14 cellular contexts compared by ENCODE assay signal in the genomic region with DNA sequence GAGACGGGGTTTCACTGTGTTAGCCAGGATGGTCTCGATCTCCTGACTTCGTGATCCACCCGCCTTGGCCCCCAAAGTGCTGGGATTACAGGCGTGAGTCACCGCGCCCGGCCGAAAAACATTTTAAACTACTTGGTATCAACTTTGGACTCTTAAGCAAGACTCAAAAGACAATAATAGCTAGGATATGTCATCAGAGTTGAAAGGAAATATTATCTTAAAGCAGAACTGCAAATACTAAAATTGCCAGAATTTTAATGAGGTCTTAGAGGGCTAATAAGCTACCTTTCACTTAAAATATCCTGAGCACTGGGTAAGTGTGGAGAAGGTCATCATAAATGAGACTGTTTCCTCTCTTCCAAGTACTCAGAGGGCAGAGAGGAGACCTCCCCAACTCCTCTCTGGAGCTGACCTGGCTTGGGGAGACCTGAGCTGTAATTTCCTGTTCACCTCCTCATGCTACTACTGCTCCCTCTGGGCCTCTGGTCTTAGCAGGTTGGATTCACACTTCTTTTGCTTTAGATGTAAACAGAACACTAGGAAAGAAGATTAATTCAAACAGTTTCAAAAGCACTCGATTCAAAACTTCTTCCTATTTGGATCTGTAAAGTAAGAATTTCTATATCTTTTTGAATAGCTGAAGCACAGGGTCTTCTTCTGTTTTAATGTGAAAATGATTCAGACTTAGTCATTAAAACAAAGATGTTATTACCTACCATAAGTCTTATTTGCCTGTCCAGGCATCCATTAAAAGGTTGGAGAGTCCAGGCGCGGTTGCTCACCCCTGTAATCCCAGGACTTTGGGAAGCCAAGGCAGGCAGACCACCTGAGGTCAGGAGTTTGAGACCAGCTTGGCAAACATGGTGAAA. TPM values are rescaled to one million over a fixed set of nuclear protein-coding genes. Genes with fewer than 3 reads are reported as not detected.
A peak's percentile ranks its signal among the peaks of the same experiment; 100 is the strongest.
DNase-seq lines count a peak whose midpoint lies in the region; ATAC-seq, FAIRE-seq and TF ChIP-seq lines count a peak whose summit lies in the region.
"Had no signal": no experiment of that assay in that cellular context is flagged by ENCODE, and none has a peak within 500 bp of the region (broad histone marks: within the 10 kb centered on the region; RNA-seq: fewer than 3 reads in every experiment).

No MANE protein-coding gene starts in this region.

- ATAC-seq in K562 = 0 out of 3 replicates have a peak, but pooled peaks have one; percentile 34
- ATAC-seq in HG03280 (IDR thresholded peaks at IDR 0.05; ENCODE audit: unreplicated experiment) = no peak

- POLR2A ChIA-PET in K562 (lab: Yijun Ruan, JAX) = interaction anchor here (0.6 to 1.8 kb wide), 5 partner anchors 8 to 20 kb away, joined by 3 to 5 read pairs (median 4); partner anchors contain the start of gene CNRIP1

- H4K20me1 ChIP-seq in K562 (replicated peaks; ENCODE audit: control insufficient read depth, insufficient read depth, low read length) = no peaks in the 10 kb centered on the region
- H4K20me1 ChIP-seq in H9 (ENCODE audit: control insufficient read depth, insufficient read depth, insufficient read length) = no peaks in the 10 kb centered on the region
- H4K20me1 ChIP-seq: BLaER1 had no signal

- H3K23me2 ChIP-seq in H9 (ENCODE audit: insufficient read length, low read depth, low read length, poor library complexity, severe bottlenecking) = no peaks in the 10 kb centered on the region

- H3K23ac ChIP-seq in trophoblast cell (ENCODE audit: low read length) (no peak overlapping the region), H9 (ENCODE audit: insufficient read length, low read depth, low read length) (no peak overlapping the region)

- H3K4me3 ChIP-seq in K562 (no peak overlapping the region), trophoblast cell (ENCODE audit: low read depth, low read length) (no peak overlapping the region)
- H3K4me3 ChIP-seq: BLaER1, GM23248 had no signal

- H3K18ac ChIP-seq in trophoblast cell (ENCODE audit: low read length) (no peak overlapping the region), H9 (ENCODE audit: insufficient read length, low read depth, low read length) (no peak overlapping the region)

- no peak overlapping the region for H4K12ac ChIP-seq in trophoblast cell (ENCODE audit: low read depth, low read length)

- in situ Hi-C loops in K562 (cut with MboI) = no loop called here

- no peaks in the 10 kb centered on the region for H3K9me1 ChIP-seq in K562 (ENCODE audit: control insufficient read depth, insufficient read depth, low read length)

- H3K9me3 Mint-ChIP-seq in H9 = no peaks in the 10 kb centered on the region
- H3K9me3 Mint-ChIP-seq: CD4-positive, CD25-positive, alpha-beta regulatory T cell had no signal

- TF ChIP-seq CTCF in K562 (IDR thresholded peaks at IDR 0.05 in 2 of 3, conservative IDR thresholded peaks at IDR 0.05 in 1 of 3; ENCODE audit: insufficient read depth in 2 of 3, low read depth in 1 of 3, low read length in 3 of 3) = no peak
- no peak for TF ChIP-seq CTCF in H9 (conservative IDR thresholded peaks at IDR 0.05)

- H2AK5ac ChIP-seq in trophoblast cell (ENCODE audit: low read length) (no peak overlapping the region), H9 (ENCODE audit: insufficient read length, low read length) (no peak overlapping the region)

- H3K9me3 ChIP-seq in K562 (replicated peaks; ENCODE audit: control insufficient read depth, insufficient read depth, low read depth, low read length) (no peaks in the 10 kb centered on the region), trophoblast cell (ENCODE audit: insufficient read depth, low read depth, low read length) (no peaks in the 10 kb centered on the region), H9 (ENCODE audit: control insufficient read depth, low read depth, low read length) (no peaks in the 10 kb centered on the region)
- H3K9me3 ChIP-seq: BLaER1 had no signal

- H3K9ac ChIP-seq in K562 (ENCODE audit: insufficient read depth in 1 of 2, low read depth in 2 of 2, low read length in 2 of 2) (no peak overlapping the region), trophoblast cell (ENCODE audit: low read length) (no peak overlapping the region), H9 (ENCODE audit: extremely low read depth, insufficient read length, low read length) (no peak overlapping the region)
- H3K9ac ChIP-seq: BLaER1, GM23248 had no signal

- no peak for TF ChIP-seq EP300 in K562 (IDR thresholded peaks at IDR 0.05; ENCODE audit: low read length)

- H3K4me1 ChIP-seq in K562 (replicated peaks in 1 of 2; ENCODE audit: control insufficient read depth in 2 of 2, insufficient read depth in 2 of 2, low read length in 2 of 2) = peaks cover 4 to 6% of the 10 kb centered on the region in 2 experiments; a peak in 3 of 5 replicates
- H3K4me1 ChIP-seq in trophoblast cell (ENCODE audit: control insufficient read depth in 1 of 2, insufficient read depth in 2 of 2, low read length in 2 of 2) = no peaks in the 10 kb centered on the region
- no peaks in the 10 kb centered on the region for H3K4me1 ChIP-seq in H9 (ENCODE audit: insufficient read depth, low read length)
- H3K4me1 ChIP-seq: BLaER1 had no signal

- H3K4ac ChIP-seq in trophoblast cell (ENCODE audit: low read depth, low read length) = no peak overlapping the region
- no peak overlapping the region for H3K4ac ChIP-seq in H9 (ENCODE audit: low read depth, low read length)

- H2BK15ac ChIP-seq in H9 (ENCODE audit: low read depth, low read length) = no peak overlapping the region

- WGBS in K562 (ENCODE audit: insufficient coverage, low coverage, missing lambda C conversion rate) = 76% methylated on average over 8 of the region's 12 CpGs
- no CpG with 5 or more reads among the region's 12 CpGs for WGBS in trophoblast cell (ENCODE audit: extremely low coverage, insufficient coverage, insufficient read length)
- WGBS in H9 (ENCODE audit: extremely low coverage, insufficient read length, low lambda C conversion rate) = no CpG with 5 or more reads among the region's 12 CpGs

- no peaks in the 10 kb centered on the region; the same call in 1 of the 2 replicates for H3K27me3 Mint-ChIP-seq in H9 (ENCODE audit: low read depth)

- TF ChIP-seq RAD21 in K562 (CRISPR knock-in tag; conservative IDR thresholded peaks at IDR 0.05 in 1 of 2, IDR thresholded peaks at IDR 0.05 in 1 of 2) = no peak

- no peak for FAIRE-seq in K562 (lab: Jason Lieb, UNC)
- FAIRE-seq: GM18507, H54 had no signal

- no peaks in the 10 kb centered on the region for H3K27me3 ChIP-seq in K562 (ENCODE audit: control insufficient read depth in 2 of 2, insufficient read depth in 2 of 2, low read length in 2 of 2)
- H3K27me3 ChIP-seq in trophoblast cell (ENCODE audit: insufficient read depth, low read length) = no peaks in the 10 kb centered on the region
- no peaks in the 10 kb centered on the region for H3K27me3 ChIP-seq in H9 (ENCODE audit: insufficient read depth, low read length)
- H3K27me3 ChIP-seq: BLaER1 had no signal

- no peak overlapping the region for H3K56ac ChIP-seq in H9 (ENCODE audit: insufficient read length, low read depth, low read length)

- H3K79me2 ChIP-seq in K562 (ENCODE audit: control insufficient read depth, insufficient read depth, low read length) (no peaks in the 10 kb centered on the region), trophoblast cell (ENCODE audit: control insufficient read depth, insufficient read depth, low read length, poor library complexity) (no peaks in the 10 kb centered on the region), H9 (ENCODE audit: insufficient read depth, low read length) (no peaks in the 10 kb centered on the region)

- no peak overlapping the region for H2BK20ac ChIP-seq in H9 (ENCODE audit: low read depth, low read length, poor library complexity, severe bottlenecking)

- H3T11ph ChIP-seq in H9 (ENCODE audit: low read length) = no peak overlapping the region

- no peak for TF ChIP-seq POLR2A in K562 (conservative IDR thresholded peaks at IDR 0.05)

- H3K79me1 ChIP-seq in trophoblast cell (ENCODE audit: low read length) = no peaks in the 10 kb centered on the region
- no peaks in the 10 kb centered on the region for H3K79me1 ChIP-seq in H9 (ENCODE audit: insufficient read depth, low read depth, low read length, poor library complexity, severe bottlenecking)

- H3K4me2 ChIP-seq in K562 (ENCODE audit: insufficient read depth, low read length) (no peak overlapping the region), trophoblast cell (ENCODE audit: low read length) (no peak overlapping the region), H9 (ENCODE audit: insufficient read depth, insufficient read length, low read length) (no peak overlapping the region)
- H3K4me2 ChIP-seq: BLaER1 had no signal

- H4K91ac ChIP-seq in trophoblast cell (ENCODE audit: low read depth, low read length) (no peak overlapping the region), H9 (ENCODE audit: insufficient read length, low read depth, low read length) (no peak overlapping the region)

- no peak overlapping the region for H4K5ac ChIP-seq in H9 (ENCODE audit: insufficient read length, low read depth, low read length)

- intact Hi-C loops in K562 (cut with micrococcal nuclease) = no loop called here

- no peak overlapping the region for H3K4me3 Mint-ChIP-seq in H9
- H3K4me3 Mint-ChIP-seq: CD4-positive, CD25-positive, alpha-beta regulatory T cell had no signal

- DNase-seq in ELR (ENCODE audit: low read depth) (peak; percentile 31), M059J (ENCODE audit: low read depth) (peak; percentile 49), K562 (ENCODE audit: extremely low read depth in 1 of 4, low spot score in 3 of 4) (no peak), trophoblast cell (peak; percentile 27 to 72), NCI-H446 treated with DMSO at 0.1 percent for 48 hours (lab: John Stamatoyannopoulos, UW) (no peak), H9 (no peak)
- DNase-seq: AML-193; CD4-positive, CD25-positive, alpha-beta regulatory T cell; DMS53; GM23248 had no signal

- no peak overlapping the region for H2BK120ac ChIP-seq in trophoblast cell (ENCODE audit: insufficient read depth, low read length, poor library complexity)
- H2BK120ac ChIP-seq in H9 (ENCODE audit: low read depth, low read length, poor library complexity, severe bottlenecking) = no peak overlapping the region

- no peak overlapping the region for H4K8ac ChIP-seq in trophoblast cell (ENCODE audit: low read depth, low read length)
- no peak overlapping the region for H4K8ac ChIP-seq in H9 (replicated peaks; ENCODE audit: insufficient read length, low read depth, low read length)

- H3K4me1 Mint-ChIP-seq in H9 = no peaks in the 10 kb centered on the region
- H3K4me1 Mint-ChIP-seq: CD4-positive, CD25-positive, alpha-beta regulatory T cell had no signal

- H2BK5ac ChIP-seq in trophoblast cell (ENCODE audit: low read depth, low read length, poor library complexity) (no peak overlapping the region), H9 (ENCODE audit: insufficient read length, low read length) (no peak overlapping the region)

- H3K36me3 ChIP-seq in K562 (ENCODE audit: control insufficient read depth, insufficient read depth, low read length) = no peaks in the 10 kb centered on the region
- no peaks in the 10 kb centered on the region for H3K36me3 ChIP-seq in trophoblast cell (ENCODE audit: control insufficient read depth in 1 of 2, insufficient read depth in 2 of 2, low read length in 2 of 2)
- H3K36me3 ChIP-seq: BLaER1 had no signal

- BruUV-seq in K562 (replicated peaks; lab: Mats Ljungman, UMichigan) = no TSS peak

- H2AFZ ChIP-seq in K562 (ENCODE audit: low read depth, low read length) (peak overlapping the region; percentile 63; the same call in 1 of the 2 replicates), trophoblast cell (ENCODE audit: insufficient read depth, low read length, poor library complexity) (no peak overlapping the region), H9 (ENCODE audit: low read length) (no peak overlapping the region)
- H2AFZ ChIP-seq: GM23248 had no signal

- CTCF ChIA-PET in K562 (lab: Yijun Ruan, JAX; ENCODE audit: low intra/inter-chr PET ratio) = no interaction called here

- H3K14ac ChIP-seq in trophoblast cell (ENCODE audit: low read length) (no peak overlapping the region), H9 (ENCODE audit: insufficient read depth, low read length) (no peak overlapping the region)

- no peak overlapping the region for H3K27ac ChIP-seq in K562 (ENCODE audit: extremely low read depth, low read depth, low read length)
- no peak overlapping the region for H3K27ac ChIP-seq in trophoblast cell (ENCODE audit: low read depth, low read length)
- no peak overlapping the region for H3K27ac ChIP-seq in H9 (ENCODE audit: insufficient read length, low read depth, low read length)
- H3K27ac ChIP-seq: BLaER1, GM23248 had no signal

- no peaks in the 10 kb centered on the region for H3K36me3 Mint-ChIP-seq in H9 (ENCODE audit: insufficient read depth in 1 of 3, low read depth in 3 of 3)
- H3K36me3 Mint-ChIP-seq: CD4-positive, CD25-positive, alpha-beta regulatory T cell had no signal

- no peak overlapping the region for H3K27ac Mint-ChIP-seq in H9
- H3K27ac Mint-ChIP-seq: CD4-positive, CD25-positive, alpha-beta regulatory T cell had no signal

- no peak overlapping the region for H2BK12ac ChIP-seq in trophoblast cell (ENCODE audit: low read length)
- H2BK12ac ChIP-seq in H9 (ENCODE audit: insufficient read length, low read depth, low read length) = no peak overlapping the region

RNA-seq across cellular contexts. Expression of gene CNRIP1, which starts 16.5 kb away (rescaled TPM):
- total RNA-seq in M059J (2014; rRNA removed; shearing (Covaris generic)) = 22.6 and 27.2 TPM in 2 replicates
- 0.42 and 1.1 TPM in 2 replicates for total RNA-seq in K562 (2011; cell fraction: chromatin; rRNA removed; ENCODE audit: low replicate concordance)
- 0.83 and 1.2 TPM in 2 replicates for total RNA-seq in K562 (2011; cell fraction: nucleolus; rRNA removed)
- 0.51 and 1.5 TPM in 2 replicates for total RNA-seq in K562 (2011; cell fraction: nucleoplasm; rRNA removed)
- total RNA-seq in K562 (2014; rRNA removed) (0.59 and 1.6 TPM in 2 replicates), K562 (2014; rRNA removed; fragmentation: Illumina TruSeq; extraction: Trizol) (1.1 TPM in 2 replicates), K562 (2015; rRNA removed; fragmentation: Illumina TruSeq; extraction: Trizol) (1.3 and 1.8 TPM in 2 replicates), K562 (2021) (1.3 and 1.6 TPM in 2 replicates), H9 (2021) (0.50 and 0.70 TPM in 2 replicates)
- polyA plus RNA-seq in K562 (2011; rRNA removed) (0.30 and 1.9 TPM in 2 replicates), K562 (2014; fragmentation: Illumina TruSeq; extraction: Trizol) (1.0 and 2.1 TPM in 2 replicates), K562 (2014; fragmentation: Nextera tagmentation; extraction: Ambion mirVana) (1 to 10 TPM; 1.3 to 1.6 TPM), K562 (2014; rRNA removed) (1.3 and 1.5 TPM in 2 replicates)
- polyA plus RNA-seq in K562 (2011; cell fraction: cytosol; rRNA removed) = 0.22 and 1.1 TPM in 2 replicates
- polyA plus RNA-seq in K562 (2011; cell fraction: nucleus; rRNA removed) = 0.10 and 1.9 TPM in 2 replicates
- polyA plus RNA-seq in K562 (2012) = 3.5 and 4.2 TPM in 2 replicates
- 0.30 and 0.67 TPM in 2 replicates for polyA minus RNA-seq in K562 (2011; rRNA and poly(A)+ RNA removed)
- 1.8 TPM in 1 of 2 replicates, not detected in the other for polyA minus RNA-seq in K562 (2011; cell fraction: cytosol; rRNA and poly(A)+ RNA removed)
- polyA minus RNA-seq in K562 (2011; cell fraction: nucleus; rRNA and poly(A)+ RNA removed) = 0.56 and 1.2 TPM in 2 replicates
- polyA plus RNA-seq in trophoblast cell (2013) = 1.0 and 1.3 TPM in 2 replicates
- total RNA-seq: CD4-positive, CD25-positive, alpha-beta regulatory T cell had no signal

RNA-seq across cellular contexts. Expression of gene PPP3R1, which starts 50.9 kb away (rescaled TPM):
- 25.8 and 30.8 TPM in 2 replicates for total RNA-seq in M059J (2014; rRNA removed; shearing (Covaris generic))
- 5.5 and 20.3 TPM in 2 replicates for total RNA-seq in K562 (2011; cell fraction: chromatin; rRNA removed; ENCODE audit: low replicate concordance)
- 4.0 and 5.4 TPM in 2 replicates for total RNA-seq in K562 (2011; cell fraction: nucleolus; rRNA removed)
- total RNA-seq in K562 (2011; cell fraction: nucleoplasm; rRNA removed) = 16.5 and 35.3 TPM in 2 replicates
- total RNA-seq in K562 (2014; rRNA removed) = 10.5 and 12.5 TPM in 2 replicates
- 38.1 and 44.4 TPM in 2 replicates for total RNA-seq in K562 (2014; rRNA removed; fragmentation: Illumina TruSeq; extraction: Trizol)
- total RNA-seq in K562 (2015; rRNA removed; fragmentation: Illumina TruSeq; extraction: Trizol) = 29.3 and 30.0 TPM in 2 replicates
- 69.5 and 70.0 TPM in 2 replicates for total RNA-seq in K562 (2021)
- 6.9 and 22.2 TPM in 2 replicates for polyA plus RNA-seq in K562 (2011; rRNA removed)
- 4.3 and 6.2 TPM in 2 replicates for polyA plus RNA-seq in K562 (2011; cell fraction: cytosol; rRNA removed)
- 4.3 and 5.0 TPM in 2 replicates for polyA plus RNA-seq in K562 (2011; cell fraction: nucleus; rRNA removed)
- polyA plus RNA-seq in K562 (2012) = 39.5 and 45.7 TPM in 2 replicates
- 44.2 and 48.8 TPM in 2 replicates for polyA plus RNA-seq in K562 (2014; fragmentation: Illumina TruSeq; extraction: Trizol)
- 10 to 100 TPM in 1 of 2 experiments, 1 to 10 TPM in 1; 3.7 to 12.3 TPM for polyA plus RNA-seq in K562 (2014; fragmentation: Nextera tagmentation; extraction: Ambion mirVana)
- polyA plus RNA-seq in K562 (2014; rRNA removed) = 23.2 and 24.8 TPM in 2 replicates
- polyA minus RNA-seq in K562 (2011; rRNA and poly(A)+ RNA removed) = 18.4 and 33.2 TPM in 2 replicates
- polyA minus RNA-seq in K562 (2011; cell fraction: cytosol; rRNA and poly(A)+ RNA removed) = 16.5 and 25.1 TPM in 2 replicates
- polyA minus RNA-seq in K562 (2011; cell fraction: nucleus; rRNA and poly(A)+ RNA removed) = 5.4 and 6.0 TPM in 2 replicates
- polyA plus RNA-seq in trophoblast cell (2013) = 42.2 and 43.4 TPM in 2 replicates
- 71.8 and 74.2 TPM in 2 replicates for total RNA-seq in H9 (2021)

Comparison
In these comparisons a context has a peak if more than half of its experiments do, and no peak if none do; other contexts are left out.
1. DNase-seq: peak in ELR (single experiment), M059J (single experiment) and trophoblast cell (2 of 2); none in K562 (0 of 4), NCI-H446 treated with DMSO at 0.1 percent for 48 hours (single experiment) and H9 (single experiment).